ENCODE assay signal across 1 cellular context in the genomic region with DNA sequence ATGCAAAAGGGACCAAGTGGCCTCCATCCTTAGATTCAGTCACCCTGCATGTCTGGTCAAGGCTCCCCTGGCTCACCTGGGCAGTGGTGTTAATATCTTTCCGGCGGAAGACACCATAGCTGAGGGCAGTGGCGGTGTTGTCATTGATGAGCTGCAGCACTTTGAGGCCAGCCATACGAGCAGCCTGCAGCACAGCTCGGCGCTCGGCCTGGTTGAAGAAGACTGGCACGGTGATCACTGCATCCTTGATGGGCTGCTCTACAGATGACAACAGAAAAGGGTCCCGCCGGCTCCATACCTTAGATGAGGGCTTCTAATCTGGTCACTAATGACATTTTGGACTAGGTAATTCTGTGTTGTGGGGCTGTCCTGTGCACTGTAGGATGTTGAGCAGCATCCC.
TF ChIP-seq lines count a peak whose summit lies in the region.

No MANE protein-coding gene starts in this region.

TF ChIP-seq in GM12878, 131 proteins besides CTCF, POLR2A, EP300 and RAD21:
- TF ChIP-seq, protein P1, sequence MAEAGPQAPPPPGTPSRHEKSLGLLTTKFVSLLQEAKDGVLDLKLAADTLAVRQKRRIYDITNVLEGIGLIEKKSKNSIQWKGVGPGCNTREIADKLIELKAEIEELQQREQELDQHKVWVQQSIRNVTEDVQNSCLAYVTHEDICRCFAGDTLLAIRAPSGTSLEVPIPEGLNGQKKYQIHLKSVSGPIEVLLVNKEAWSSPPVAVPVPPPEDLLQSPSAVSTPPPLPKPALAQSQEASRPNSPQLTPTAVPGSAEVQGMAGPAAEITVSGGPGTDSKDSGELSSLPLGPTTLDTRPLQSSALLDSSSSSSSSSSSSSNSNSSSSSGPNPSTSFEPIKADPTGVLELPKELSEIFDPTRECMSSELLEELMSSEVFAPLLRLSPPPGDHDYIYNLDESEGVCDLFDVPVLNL (IDR thresholded peaks at IDR 0.05; ENCODE audit: low read depth, low read length), result no peak
- TF ChIP-seq DPF2 (IDR thresholded peaks at IDR 0.05) (no peak), MTA2 (IDR thresholded peaks at IDR 0.05; ENCODE audit: low read depth) (no peak), RUNX3 (IDR thresholded peaks at IDR 0.05; ENCODE audit: low read length) (no peak), RCOR1 (conservative IDR thresholded peaks at IDR 0.05; ENCODE audit: low read depth, low read length) (no peak), POLR2AphosphoS5 (IDR thresholded peaks at IDR 0.05; ENCODE audit: low read length) (no peak), SREBF1 (IDR thresholded peaks at IDR 0.05; ENCODE audit: low read length) (no peak), BCL11A (IDR thresholded peaks at IDR 0.05; ENCODE audit: low read depth, low read length) (no peak), NBN (IDR thresholded peaks at IDR 0.05) (no peak)
- TF ChIP-seq, protein P2, sequence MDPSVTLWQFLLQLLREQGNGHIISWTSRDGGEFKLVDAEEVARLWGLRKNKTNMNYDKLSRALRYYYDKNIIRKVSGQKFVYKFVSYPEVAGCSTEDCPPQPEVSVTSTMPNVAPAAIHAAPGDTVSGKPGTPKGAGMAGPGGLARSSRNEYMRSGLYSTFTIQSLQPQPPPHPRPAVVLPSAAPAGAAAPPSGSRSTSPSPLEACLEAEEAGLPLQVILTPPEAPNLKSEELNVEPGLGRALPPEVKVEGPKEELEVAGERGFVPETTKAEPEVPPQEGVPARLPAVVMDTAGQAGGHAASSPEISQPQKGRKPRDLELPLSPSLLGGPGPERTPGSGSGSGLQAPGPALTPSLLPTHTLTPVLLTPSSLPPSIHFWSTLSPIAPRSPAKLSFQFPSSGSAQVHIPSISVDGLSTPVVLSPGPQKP (IDR thresholded peaks at IDR 0.05; ENCODE audit: low read depth, low read length), result no peak
- TF ChIP-seq, protein P3, sequence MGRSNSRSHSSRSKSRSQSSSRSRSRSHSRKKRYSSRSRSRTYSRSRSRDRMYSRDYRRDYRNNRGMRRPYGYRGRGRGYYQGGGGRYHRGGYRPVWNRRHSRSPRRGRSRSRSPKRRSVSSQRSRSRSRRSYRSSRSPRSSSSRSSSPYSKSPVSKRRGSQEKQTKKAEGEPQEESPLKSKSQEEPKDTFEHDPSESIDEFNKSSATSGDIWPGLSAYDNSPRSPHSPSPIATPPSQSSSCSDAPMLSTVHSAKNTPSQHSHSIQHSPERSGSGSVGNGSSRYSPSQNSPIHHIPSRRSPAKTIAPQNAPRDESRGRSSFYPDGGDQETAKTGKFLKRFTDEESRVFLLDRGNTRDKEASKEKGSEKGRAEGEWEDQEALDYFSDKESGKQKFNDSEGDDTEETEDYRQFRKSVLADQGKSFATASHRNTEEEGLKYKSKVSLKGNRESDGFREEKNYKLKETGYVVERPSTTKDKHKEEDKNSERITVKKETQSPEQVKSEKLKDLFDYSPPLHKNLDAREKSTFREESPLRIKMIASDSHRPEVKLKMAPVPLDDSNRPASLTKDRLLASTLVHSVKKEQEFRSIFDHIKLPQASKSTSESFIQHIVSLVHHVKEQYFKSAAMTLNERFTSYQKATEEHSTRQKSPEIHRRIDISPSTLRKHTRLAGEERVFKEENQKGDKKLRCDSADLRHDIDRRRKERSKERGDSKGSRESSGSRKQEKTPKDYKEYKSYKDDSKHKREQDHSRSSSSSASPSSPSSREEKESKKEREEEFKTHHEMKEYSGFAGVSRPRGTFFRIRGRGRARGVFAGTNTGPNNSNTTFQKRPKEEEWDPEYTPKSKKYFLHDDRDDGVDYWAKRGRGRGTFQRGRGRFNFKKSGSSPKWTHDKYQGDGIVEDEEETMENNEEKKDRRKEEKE (IDR thresholded peaks at IDR 0.05), result no peak
- TF ChIP-seq, protein P4, sequence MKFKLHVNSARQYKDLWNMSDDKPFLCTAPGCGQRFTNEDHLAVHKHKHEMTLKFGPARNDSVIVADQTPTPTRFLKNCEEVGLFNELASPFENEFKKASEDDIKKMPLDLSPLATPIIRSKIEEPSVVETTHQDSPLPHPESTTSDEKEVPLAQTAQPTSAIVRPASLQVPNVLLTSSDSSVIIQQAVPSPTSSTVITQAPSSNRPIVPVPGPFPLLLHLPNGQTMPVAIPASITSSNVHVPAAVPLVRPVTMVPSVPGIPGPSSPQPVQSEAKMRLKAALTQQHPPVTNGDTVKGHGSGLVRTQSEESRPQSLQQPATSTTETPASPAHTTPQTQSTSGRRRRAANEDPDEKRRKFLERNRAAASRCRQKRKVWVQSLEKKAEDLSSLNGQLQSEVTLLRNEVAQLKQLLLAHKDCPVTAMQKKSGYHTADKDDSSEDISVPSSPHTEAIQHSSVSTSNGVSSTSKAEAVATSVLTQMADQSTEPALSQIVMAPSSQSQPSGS (IDR thresholded peaks at IDR 0.05; ENCODE audit: low read length), result no peak
